Comparison of ENCODE assay signal across 12 cellular contexts in the genomic region with DNA sequence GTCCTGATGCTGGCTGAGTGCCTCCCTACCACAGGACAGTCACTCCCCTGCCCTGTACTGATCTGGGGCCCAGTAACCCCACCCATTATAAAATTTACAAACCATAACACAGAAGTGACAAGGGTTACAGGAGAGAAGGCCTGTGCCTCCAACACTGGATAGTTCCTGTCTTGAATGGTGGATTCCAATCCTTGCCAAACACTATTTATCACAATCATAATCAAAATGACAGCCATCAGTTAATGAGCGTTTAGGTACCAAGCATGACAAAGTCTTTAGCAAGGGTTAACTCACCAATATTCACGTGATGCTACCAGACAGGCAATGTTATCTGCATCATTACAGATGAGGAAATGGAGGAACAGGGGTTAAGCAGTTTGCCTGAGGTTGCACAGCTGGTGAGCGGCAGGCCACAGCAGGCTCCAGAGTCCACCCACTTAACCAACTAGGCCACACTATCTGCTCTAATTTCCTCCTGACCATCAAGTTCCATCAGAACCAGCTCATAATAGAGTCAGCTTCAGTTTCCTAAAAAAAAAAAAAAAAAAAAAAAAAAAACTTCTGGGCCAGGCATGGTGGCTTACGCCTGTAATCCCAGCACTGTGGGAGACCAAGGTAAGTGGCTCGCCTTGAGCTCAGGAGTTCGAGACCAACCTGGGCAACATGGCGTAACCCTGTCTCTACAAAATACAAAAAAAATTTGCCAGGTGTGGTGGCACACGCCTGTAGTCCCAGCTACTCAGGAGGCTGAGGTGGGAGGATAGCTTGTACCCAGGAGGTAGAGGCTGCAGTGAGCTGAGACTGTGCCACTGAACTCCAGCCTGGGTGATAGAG. TPM values are rescaled to one million over a fixed set of nuclear protein-coding genes. Genes with fewer than 3 reads are reported as not detected.
DNase-seq lines count a peak whose midpoint lies in the region; ATAC-seq, FAIRE-seq and TF ChIP-seq lines count a peak whose summit lies in the region.
"Had no signal": no experiment of that assay in that cellular context is flagged by ENCODE, and none has a peak within 500 bp of the region (broad histone marks: within the 10 kb centered on the region; RNA-seq: fewer than 3 reads in every experiment).

No MANE protein-coding gene starts in this region.

- no peak overlapping the region for H2AFZ ChIP-seq in mammary epithelial cell (ENCODE audit: low read depth, low read length)
- H2AFZ ChIP-seq in MM.1S (ENCODE audit: low read length) = no peak overlapping the region

- DNase-seq in mammary epithelial cell (peak; percentile 89), thoracic aorta (ENCODE audit: low spot score) (no peak), frontal cortex (ENCODE audit: low spot score in 2 of 2) (no peak), body of pancreas (no peak), MM.1S (no peak), SIG-M5 (lab: John Stamatoyannopoulos, UW) (no peak)
- DNase-seq: dermis blood vessel endothelial cell, NCI-H774, posterior cingulate gyrus had no signal

- H3K4me1 ChIP-seq in mammary epithelial cell (ENCODE audit: insufficient read depth, low read length) (peaks cover 78% of the 10 kb centered on the region), liver (ENCODE audit: control insufficient read depth in 4 of 4, insufficient read depth in 4 of 4, low read length in 3 of 4) (peaks cover 20 to 39% (median 31%) of the 10 kb centered on the region in 4 donors), thoracic aorta (ENCODE audit: control insufficient read depth in 1 of 2, low read depth in 2 of 2) (peaks cover 58 to 91% of the 10 kb centered on the region in 2 donors), body of pancreas (peaks cover 42% of the 10 kb centered on the region), MM.1S (ENCODE audit: low read length) (no peaks in the 10 kb centered on the region)

- no peaks in the 10 kb centered on the region for H4K20me1 ChIP-seq in mammary epithelial cell (ENCODE audit: insufficient read depth, low read length)
- peaks cover 4% of the 10 kb centered on the region; the same call in 1 of the 2 replicates for H4K20me1 ChIP-seq in MM.1S (ENCODE audit: insufficient read depth, low read length)

- in situ Hi-C loops in mammary epithelial cell (cut with MboI; ENCODE audit: low sequenced_read_pairs in 2 of 2) = no loop called here

- CTCF ChIA-PET in mammary epithelial cell (lab: Charles Lee; ENCODE audit: low non-redundant PET) = interaction anchor here (0.6 to 1.0 kb wide), 2 partner anchors 40 to 93 kb away, joined by 3 to 4 read pairs; no protein-coding TSS in a partner anchor

- ATAC-seq in HG02798 (IDR thresholded peaks at IDR 0.05; ENCODE audit: poor library complexity, unreplicated experiment) (peak; percentile 32), thoracic aorta (ENCODE audit: insufficient number of reproducible peaks, low FRiP score, low read depth) (no peak), body of pancreas (no peak)

- no peak overlapping the region for H3K4me3 ChIP-seq in mammary epithelial cell (replicated peaks in 1 of 3; ENCODE audit: insufficient read depth in 1 of 3, low read depth in 2 of 3, low read length in 3 of 3)
- H3K4me3 ChIP-seq in liver (ENCODE audit: low read depth in 1 of 3, low read length in 3 of 3) = no peak overlapping the region
- no peak overlapping the region for H3K4me3 ChIP-seq in thoracic aorta
- no peak overlapping the region for H3K4me3 ChIP-seq in body of pancreas
- no peak overlapping the region for H3K4me3 ChIP-seq in MM.1S (ENCODE audit: low read length)
- H3K4me3 ChIP-seq: MG63 had no signal

- H3K36me3 ChIP-seq in mammary epithelial cell (ENCODE audit: insufficient read depth, low read length) (peaks cover 6% of the 10 kb centered on the region), liver (ENCODE audit: control insufficient read depth in 4 of 4, insufficient read depth in 3 of 4, low read depth in 1 of 4, low read length in 3 of 4) (no peaks in the 10 kb centered on the region), thoracic aorta (no peaks in the 10 kb centered on the region), body of pancreas (replicated peaks in 1 of 2; ENCODE audit: insufficient read depth in 1 of 2, low read depth in 2 of 2) (no peaks in the 10 kb centered on the region), MM.1S (replicated peaks; ENCODE audit: insufficient read depth, low read length) (no peaks in the 10 kb centered on the region)
- H3K36me3 ChIP-seq: MG63 had no signal

- intact Hi-C loops in mammary epithelial cell (cut with micrococcal nuclease) = loop anchor here (1.0 kb wide), 3 partner anchors 10 to 32 kb away; no protein-coding TSS in a partner anchor
- intact Hi-C loops in body of pancreas (cut with DNase I) = no loop called here

- WGBS in mammary epithelial cell (ENCODE audit: low coverage, missing lambda C conversion rate) = 50% methylated on average over 6 of the region's 8 CpGs
- WGBS in liver = 74% methylated on average over 8 of the region's 8 CpGs
- WGBS in body of pancreas, 2 donors = 86 to 90% methylated on average over 8 of the region's 8 CpGs

- TF ChIP-seq RAD21 in liver (IDR thresholded peaks at IDR 0.05) = no peak

- BruUV-seq in mammary epithelial cell (replicated peaks; lab: Mats Ljungman, UMichigan) = no TSS peak

- FAIRE-seq in frontal cortex (lab: Jason Lieb, UNC) = no peak

- peak overlapping the region; percentile 93 for H3K4me2 ChIP-seq in mammary epithelial cell (ENCODE audit: insufficient read depth, low read depth, low read length)
- no peak overlapping the region for H3K4me2 ChIP-seq in MM.1S (ENCODE audit: low read depth, low read length)

- dilution Hi-C loops in mammary epithelial cell (cut with HindIII; ENCODE audit: low sequenced_read_pairs) = no loop called here

- H3K27me3 ChIP-seq in mammary epithelial cell (ENCODE audit: insufficient read depth, low read length) (no peaks in the 10 kb centered on the region), liver (ENCODE audit: control insufficient read depth in 4 of 4, insufficient read depth in 4 of 4, low read length in 3 of 4) (no peaks in the 10 kb centered on the region), thoracic aorta (replicated peaks; ENCODE audit: insufficient read depth) (no peaks in the 10 kb centered on the region), body of pancreas (no peaks in the 10 kb centered on the region), MM.1S (replicated peaks; ENCODE audit: insufficient read depth, low read length) (no peaks in the 10 kb centered on the region)
- H3K27me3 ChIP-seq: MG63 had no signal

- H3K27ac ChIP-seq in mammary epithelial cell (ENCODE audit: insufficient read depth, low read depth, low read length) (peak overlapping the region; percentile 88), liver (ENCODE audit: low read depth in 1 of 2, low read length in 2 of 2) (peak overlapping the region; percentile 58 to 98), thoracic aorta (peak overlapping the region; percentile 84 to 86), body of pancreas (peak overlapping the region in 2 of 4 donors; percentile 29 to 54), MM.1S (ENCODE audit: low read length) (no peak overlapping the region)

- H3K9me3 ChIP-seq in mammary epithelial cell (replicated peaks; ENCODE audit: insufficient read depth, low read length) (no peaks in the 10 kb centered on the region), liver (ENCODE audit: control insufficient read depth in 4 of 4, low read length in 3 of 4) (no peaks in the 10 kb centered on the region), thoracic aorta (no peaks in the 10 kb centered on the region), body of pancreas (no peaks in the 10 kb centered on the region), MM.1S (replicated peaks; ENCODE audit: insufficient read depth, low read length) (no peaks in the 10 kb centered on the region)
- H3K9me3 ChIP-seq: MG63 had no signal

- H3K79me2 ChIP-seq in mammary epithelial cell (ENCODE audit: insufficient read depth, low read length) (peaks cover 97% of the 10 kb centered on the region), MM.1S (ENCODE audit: low read length) (peaks cover 91% of the 10 kb centered on the region)

- H3K9ac ChIP-seq in mammary epithelial cell (ENCODE audit: insufficient read depth, low read length) (peak overlapping the region; percentile 38), liver (ENCODE audit: low read depth in 1 of 2, low read length in 2 of 2) (no peak overlapping the region), MM.1S (ENCODE audit: low read length) (no peak overlapping the region)

- TF ChIP-seq CTCF in mammary epithelial cell (conservative IDR thresholded peaks at IDR 0.05 in 1 of 2, IDR thresholded peaks at IDR 0.05 in 1 of 2; ENCODE audit: extremely low read depth in 1 of 2, insufficient read depth in 1 of 2, low read depth in 1 of 2, low read length in 2 of 2) = no peak
- TF ChIP-seq CTCF in liver (IDR thresholded peaks at IDR 0.05; ENCODE audit: low read depth, low read length, missing input control) = no peak
- no peak for TF ChIP-seq CTCF in thoracic aorta (IDR thresholded peaks at IDR 0.05)
- no peak for TF ChIP-seq CTCF in body of pancreas (IDR thresholded peaks at IDR 0.05)
- no peak for TF ChIP-seq CTCF in MM.1S (IDR thresholded peaks at IDR 0.05; ENCODE audit: low read length)

- TF ChIP-seq POLR2A in body of pancreas (IDR thresholded peaks at IDR 0.05) = no peak

- H3F3A ChIP-seq in MM.1S (ENCODE audit: insufficient read depth, low read length) = no peaks in the 10 kb centered on the region

- no peaks in the 10 kb centered on the region for H3K9me2 ChIP-seq in MM.1S (replicated peaks; ENCODE audit: insufficient read depth, low read length)

TF ChIP-seq in liver, 16 proteins besides CTCF, POLR2A, EP300 and RAD21:
- no peak for TF ChIP-seq ATF3 (IDR thresholded peaks at IDR 0.05)
- peak in 1 of 2 donors; percentile 14 for TF ChIP-seq RXRA (IDR thresholded peaks at IDR 0.05)
- TF ChIP-seq HNF4A (conservative IDR thresholded peaks at IDR 0.05) = peak; percentile 12 to 32
- TF ChIP-seq GABPA (IDR thresholded peaks at IDR 0.05 in 1 of 2, conservative IDR thresholded peaks at IDR 0.05 in 1 of 2) = no peak
- TF ChIP-seq NR2F2 (IDR thresholded peaks at IDR 0.05) = peak; percentile 30

RNA-seq across cellular contexts. Expression of gene PDLIM1, which starts 14.2 kb away (rescaled TPM):
- total RNA-seq in mammary epithelial cell (100 to 1,000 TPM; 105 to 364 TPM), liver (10 to 100 TPM; 16.8 to 22.3 TPM), thoracic aorta (100 to 1,000 TPM; 109 to 140 TPM), frontal cortex (2.4 TPM), body of pancreas (10 to 100 TPM; 41.5 to 66.2 TPM)
- polyA plus RNA-seq in mammary epithelial cell (290 TPM), liver (10 to 100 TPM; 66.7 to 73.4 TPM)
- polyA minus RNA-seq in mammary epithelial cell = 643 TPM
